ENCODE assay signal across 11 cellular contexts in the genomic region with DNA sequence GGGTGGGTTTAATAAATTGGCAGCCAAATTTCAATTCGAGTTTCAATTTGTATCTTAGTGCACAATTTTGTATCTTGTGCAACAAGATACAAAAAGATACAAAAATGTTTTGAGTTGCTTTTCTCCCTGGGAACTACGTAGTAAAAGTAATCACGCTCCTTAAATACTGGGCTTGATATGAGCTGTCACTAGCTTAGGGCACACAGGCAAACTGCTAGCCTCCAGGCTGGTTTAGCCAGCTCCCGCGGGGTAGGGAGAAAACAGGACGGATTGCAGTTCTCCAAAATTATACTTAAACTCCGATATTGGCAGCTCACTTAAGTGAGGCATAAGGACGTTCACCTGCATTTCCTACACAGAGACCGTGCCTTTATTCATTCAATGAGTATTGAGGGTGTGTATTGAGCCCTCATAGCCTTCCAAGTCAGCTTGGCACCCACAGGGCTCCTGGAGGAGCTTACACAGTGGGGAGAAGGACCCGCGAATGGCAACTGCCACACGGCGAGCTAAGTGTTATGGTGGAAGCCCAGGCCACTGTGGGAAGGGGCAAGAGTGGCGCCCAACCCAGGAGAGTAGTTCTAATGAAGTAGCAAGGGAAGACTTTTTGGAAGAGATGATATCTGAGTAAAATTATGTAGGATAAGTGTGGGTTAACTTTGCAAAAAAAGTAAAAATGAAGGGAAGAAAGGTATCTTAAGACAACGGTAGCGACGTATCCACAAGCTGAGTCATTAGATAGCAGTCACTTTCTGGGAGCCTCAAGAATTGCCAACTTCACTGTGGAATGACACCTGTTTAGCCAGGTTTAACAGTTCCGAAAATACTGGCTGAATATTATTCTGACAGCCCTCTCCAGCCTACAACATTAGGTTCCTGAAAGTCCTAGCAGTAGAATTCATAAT. TPM values are rescaled to one million over a fixed set of nuclear protein-coding genes. Genes with fewer than 3 reads are reported as not detected.
A peak's percentile ranks its signal among the peaks of the same experiment; 100 is the strongest.
DNase-seq lines count a peak whose midpoint lies in the region; ATAC-seq and TF ChIP-seq lines count a peak whose summit lies in the region.
"Had no signal": no experiment of that assay in that cellular context is flagged by ENCODE, and none has a peak within 500 bp of the region (broad histone marks: within the 10 kb centered on the region; RNA-seq: fewer than 3 reads in every experiment).

No MANE protein-coding gene starts in this region.

- peaks cover 10% of the 10 kb centered on the region for H4K20me1 ChIP-seq in DND-41 (ENCODE audit: insufficient read depth, low read length)
- H4K20me1 ChIP-seq in osteoblast (ENCODE audit: insufficient read depth, low read length), result peaks cover 39% of the 10 kb centered on the region

- H2AFZ ChIP-seq in DND-41 (ENCODE audit: low read depth, low read length), result no peak overlapping the region
- H2AFZ ChIP-seq in osteoblast (ENCODE audit: low read length), result no peak overlapping the region

- H3K4me1 ChIP-seq in DND-41 (ENCODE audit: insufficient read depth, low read length) (peaks cover 30% of the 10 kb centered on the region), osteoblast (ENCODE audit: insufficient read depth, low read length) (peaks cover 16% of the 10 kb centered on the region)

- H3K79me2 ChIP-seq in DND-41 (ENCODE audit: insufficient read depth, low read length), result peaks cover 79% of the 10 kb centered on the region
- peaks cover 56% of the 10 kb centered on the region for H3K79me2 ChIP-seq in osteoblast (ENCODE audit: insufficient read depth, low read length)

- peak overlapping the region; percentile 100; the same call in 1 of the 2 replicates for H3K27ac ChIP-seq in DND-41 (ENCODE audit: low read length)
- H3K27ac ChIP-seq in osteoblast (ENCODE audit: low read depth, low read length), result no peak overlapping the region

- no peaks in the 10 kb centered on the region for H3K36me3 Mint-ChIP-seq in chondrocyte (ENCODE audit: low read depth)

- H3K4me3 ChIP-seq in DND-41 (ENCODE audit: low read depth in 1 of 2, low read length in 2 of 2) (peak overlapping the region in 1 of 2 experiments; percentile 86; a peak in 2 of 4 replicates), MG63 (peak overlapping the region; percentile 100; the same call in 1 of the 2 replicates), osteoblast (ENCODE audit: insufficient read depth, low read length) (peak overlapping the region; percentile 1)

- no peak overlapping the region for H3K4me3 Mint-ChIP-seq in chondrocyte (ENCODE audit: unreplicated experiment)

- H3K27me3 ChIP-seq in DND-41 (ENCODE audit: insufficient read depth, low read length, poor library complexity) (no peaks in the 10 kb centered on the region), MG63 (no peaks in the 10 kb centered on the region), osteoblast (ENCODE audit: insufficient read depth, low read length) (no peaks in the 10 kb centered on the region)

- ATAC-seq in DND-41 (ENCODE audit: insufficient read depth, low read depth) (no peak), HG02642 (IDR thresholded peaks at IDR 0.05; ENCODE audit: poor library complexity, unreplicated experiment) (no peak), HG02970 (IDR thresholded peaks at IDR 0.05; ENCODE audit: low FRiP score, unreplicated experiment) (no peak), HG03139 (IDR thresholded peaks at IDR 0.05; ENCODE audit: unreplicated experiment) (no peak)

- no peak for TF ChIP-seq CTCF in DND-41 (IDR thresholded peaks at IDR 0.05; ENCODE audit: borderline replicate concordance, extremely low read depth, low read length, poor library complexity, severe bottlenecking)
- no peak for TF ChIP-seq CTCF in chondrocyte (IDR thresholded peaks at IDR 0.05)
- no peak for TF ChIP-seq CTCF in osteoblast (IDR thresholded peaks at IDR 0.05; ENCODE audit: extremely low read depth, low read depth, low read length)

- H3K27me3 Mint-ChIP-seq in chondrocyte (ENCODE audit: low read depth), result no peaks in the 10 kb centered on the region

- H3K9me3 ChIP-seq in DND-41 (ENCODE audit: insufficient read depth, low read length, severe bottlenecking) (no peaks in the 10 kb centered on the region), MG63 (no peaks in the 10 kb centered on the region), osteoblast (ENCODE audit: low read depth, low read length) (no peaks in the 10 kb centered on the region)

- H3K36me3 ChIP-seq in DND-41 (ENCODE audit: insufficient read depth, low read length) (peaks cover 23% of the 10 kb centered on the region), MG63 (peaks cover 14% of the 10 kb centered on the region), osteoblast (ENCODE audit: insufficient read depth, low read length) (peaks cover 7% of the 10 kb centered on the region)

- peak overlapping the region; percentile 23 for H3K27ac Mint-ChIP-seq in chondrocyte (ENCODE audit: unreplicated experiment)
- H3K27ac Mint-ChIP-seq: dendritic cell treated with granulocyte-macrophage colony-stimulating factor and Interleukin-4, amounts not matched to agents 40 ng/mL and 50 ng/mL, for 4 days had no signal

- H3K4me1 Mint-ChIP-seq in chondrocyte (ENCODE audit: low read depth), result peaks cover 43% of the 10 kb centered on the region

- H3K9ac ChIP-seq in DND-41 (ENCODE audit: low read depth, low read length), result peak overlapping the region; percentile 100

- DNase-seq in DND-41, result no peak
- DNase-seq in MG63, result no peak
- DNase-seq in chondrocyte (ENCODE audit: low spot score), result no peak
- peak; percentile 71 for DNase-seq in osteoblast (ENCODE audit: insufficient read length, low spot score, missing footprints)
- no peak for DNase-seq in globus pallidus (ENCODE audit: low spot score)
- DNase-seq: NCI-H774; stimulated activated CD4-positive, alpha-beta T cell treated with anti-CD3 and anti-CD28 coated beads, Interleukin-15, amount 100 ng/mL, for 24 hours had no signal

- H3K4me2 ChIP-seq in DND-41 (ENCODE audit: insufficient read depth, low read length) (peak overlapping the region; percentile 71), osteoblast (ENCODE audit: insufficient read depth, low read length) (peak overlapping the region; percentile 99)

- no peaks in the 10 kb centered on the region for H3K9me3 Mint-ChIP-seq in chondrocyte (ENCODE audit: low read depth)
- H3K9me3 Mint-ChIP-seq: dendritic cell treated with granulocyte-macrophage colony-stimulating factor and Interleukin-4, amounts not matched to agents 40 ng/mL and 50 ng/mL, for 4 days had no signal

RNA-seq across cellular contexts. Expression of a gene that starts 1.6 kb away (rescaled TPM):
- total RNA-seq in MG63 (2014; rRNA removed; shearing (Covaris generic); ENCODE audit: low replicate concordance), result 4.7 and 9.3 TPM in 2 replicates
- total RNA-seq in chondrocyte (22.0 to 31.9 TPM (median 26.8 TPM) in 3 replicates), osteoblast (30.8 and 32.4 TPM in 2 replicates)
